1 cellular context compared by ENCODE assay signal in genomic region chr2:121476714-121477113, GRCh38.
TF ChIP-seq lines count a peak whose summit lies in the region.

No MANE protein-coding gene starts in this region.

TF ChIP-seq in IMR-90, 13 proteins besides CTCF, POLR2A, EP300 and RAD21 (continued from another document):
- TF ChIP-seq USF2 (IDR thresholded peaks at IDR 0.05; ENCODE audit: low read depth, low read length) = no peak
- no peak for TF ChIP-seq CHD1 (IDR thresholded peaks at IDR 0.05; ENCODE audit: low read depth, low read length)
- no peak for TF ChIP-seq RFX5 (IDR thresholded peaks at IDR 0.05; ENCODE audit: low read depth, low read length)
- no peak for TF ChIP-seq BHLHE40 (IDR thresholded peaks at IDR 0.05; ENCODE audit: low read depth, low read length)
- no peak for TF ChIP-seq SMC3 (IDR thresholded peaks at IDR 0.05; ENCODE audit: low read depth, low read length)
- no peak for TF ChIP-seq ELK1 (IDR thresholded peaks at IDR 0.05; ENCODE audit: borderline replicate concordance, low read depth, low read length)
- no peak for TF ChIP-seq MXI1 (IDR thresholded peaks at IDR 0.05; ENCODE audit: borderline replicate concordance, low read depth, low read length)
- TF ChIP-seq RCOR1 (IDR thresholded peaks at IDR 0.05; ENCODE audit: insufficient replicate concordance, low read length) = no peak
- TF ChIP-seq NFE2L2 (IDR thresholded peaks at IDR 0.05; ENCODE audit: low read depth, low read length) = no peak
- no peak for TF ChIP-seq MAZ (IDR thresholded peaks at IDR 0.05; ENCODE audit: borderline replicate concordance, low read depth, low read length)
- TF ChIP-seq FOS (IDR thresholded peaks at IDR 0.05; ENCODE audit: low read depth, low read length) = no peak
